ENCODE assay signal across 8 cellular contexts in genomic region chr14:75427126-75427481, GRCh38. TPM values are rescaled to one million over a fixed set of nuclear protein-coding genes. Genes with fewer than 3 reads are reported as not detected.
DNase-seq lines count a peak whose midpoint lies in the region; ATAC-seq and TF ChIP-seq lines count a peak whose summit lies in the region.

No MANE protein-coding gene starts in this region.

- H3K4me2 ChIP-seq in mammary epithelial cell (ENCODE audit: insufficient read depth, low read depth, low read length) = peak overlapping the region; percentile 92

- in situ Hi-C loops in mammary epithelial cell (cut with MboI; ENCODE audit: low sequenced_read_pairs in 2 of 2) = no loop called here

- H3K27ac ChIP-seq in mammary epithelial cell (ENCODE audit: insufficient read depth, low read depth, low read length) = no peak overlapping the region
- peak overlapping the region; percentile 92 for H3K27ac ChIP-seq in lower lobe of right lung
- peak overlapping the region; percentile 78 for H3K27ac ChIP-seq in urinary bladder (ENCODE audit: low read depth)

- H3K4me1 ChIP-seq in mammary epithelial cell (ENCODE audit: insufficient read depth, low read length) (peaks cover 11% of the 10 kb centered on the region), lower lobe of right lung (peaks cover 40% of the 10 kb centered on the region), urinary bladder (ENCODE audit: insufficient read depth) (no peaks in the 10 kb centered on the region)

- dilution Hi-C loops in mammary epithelial cell (cut with HindIII; ENCODE audit: low sequenced_read_pairs) = no loop called here

- H3K27me3 ChIP-seq in mammary epithelial cell (ENCODE audit: insufficient read depth, low read length) (no peaks in the 10 kb centered on the region), lower lobe of right lung (ENCODE audit: low read depth) (no peaks in the 10 kb centered on the region)

- H4K20me1 ChIP-seq in mammary epithelial cell (ENCODE audit: insufficient read depth, low read length) = no peaks in the 10 kb centered on the region

- intact Hi-C loops in mammary epithelial cell (cut with micrococcal nuclease) = loop anchor here (5.0 kb wide), 1 partner anchor 120 kb away; no protein-coding TSS in a partner anchor
- intact Hi-C loops in lower lobe of right lung (cut with DNase I) = no loop called here

- H3K4me3 ChIP-seq in mammary epithelial cell (replicated peaks in 1 of 3; ENCODE audit: insufficient read depth in 1 of 3, low read depth in 2 of 3, low read length in 3 of 3) (peak overlapping the region; percentile 57 to 69 (median 64)), lower lobe of right lung (peak overlapping the region; percentile 63), urinary bladder (ENCODE audit: low read depth, low read length) (peak overlapping the region; percentile 91)

- peaks cover 3% of the 10 kb centered on the region for H3K79me2 ChIP-seq in mammary epithelial cell (ENCODE audit: insufficient read depth, low read length)

- peak; percentile 39 for ATAC-seq in GM19324 (IDR thresholded peaks at IDR 0.05; ENCODE audit: low FRiP score, unreplicated experiment)
- peak; percentile 38 for ATAC-seq in HG03460 (IDR thresholded peaks at IDR 0.05; ENCODE audit: unreplicated experiment)
- ATAC-seq in lower lobe of right lung = peak; percentile 34 to 48

- WGBS in mammary epithelial cell (ENCODE audit: low coverage, missing lambda C conversion rate) = 98% methylated on average over 4 of the region's 15 CpGs
- WGBS in urinary bladder = 26% methylated on average over 15 of the region's 15 CpGs

- H2AFZ ChIP-seq in mammary epithelial cell (ENCODE audit: low read depth, low read length) = peak overlapping the region; percentile 81

- no peaks in the 10 kb centered on the region for H3K36me3 ChIP-seq in mammary epithelial cell (ENCODE audit: insufficient read depth, low read length)
- H3K36me3 ChIP-seq in lower lobe of right lung = peaks cover 5% of the 10 kb centered on the region
- H3K36me3 ChIP-seq in urinary bladder (ENCODE audit: insufficient read depth) = no peaks in the 10 kb centered on the region

- no TSS peak for BruUV-seq in mammary epithelial cell (replicated peaks; lab: Mats Ljungman, UMichigan)

- H3K9ac ChIP-seq in mammary epithelial cell (ENCODE audit: insufficient read depth, low read length) = no peak overlapping the region

- DNase-seq in mammary epithelial cell (no peak), lower lobe of right lung (peak; percentile 67), SIG-M5 (lab: John Stamatoyannopoulos, UW) (no peak), NCI-H1694 (lab: John Stamatoyannopoulos, UW) (no peak), NCI-H187 (lab: John Stamatoyannopoulos, UW) (no peak)

- H3K9me3 ChIP-seq in mammary epithelial cell (replicated peaks; ENCODE audit: insufficient read depth, low read length) (peaks cover 5% of the 10 kb centered on the region), lower lobe of right lung (no peaks in the 10 kb centered on the region)

- CTCF ChIA-PET in mammary epithelial cell (lab: Charles Lee; ENCODE audit: low non-redundant PET) = no interaction called here

- TF ChIP-seq CTCF in mammary epithelial cell (conservative IDR thresholded peaks at IDR 0.05 in 1 of 2, IDR thresholded peaks at IDR 0.05 in 1 of 2; ENCODE audit: extremely low read depth in 1 of 2, insufficient read depth in 1 of 2, low read depth in 1 of 2, low read length in 2 of 2) (no peak), lower lobe of right lung (IDR thresholded peaks at IDR 0.05) (no peak)

RNA-seq across cellular contexts. Expression of gene JDP2, which starts 0.7 kb away (rescaled TPM):
- total RNA-seq in mammary epithelial cell = 10 to 100 TPM; 13.8 to 39.7 TPM
- 9.5 TPM for polyA plus RNA-seq in mammary epithelial cell
- polyA minus RNA-seq in mammary epithelial cell = 7.1 TPM
- 59.2 TPM for total RNA-seq in lower lobe of right lung
- 24.6 TPM for total RNA-seq in urinary bladder
- polyA plus RNA-seq in urinary bladder = 39.3 TPM
